19 cellular contexts compared by ENCODE assay signal in the genomic region with DNA sequence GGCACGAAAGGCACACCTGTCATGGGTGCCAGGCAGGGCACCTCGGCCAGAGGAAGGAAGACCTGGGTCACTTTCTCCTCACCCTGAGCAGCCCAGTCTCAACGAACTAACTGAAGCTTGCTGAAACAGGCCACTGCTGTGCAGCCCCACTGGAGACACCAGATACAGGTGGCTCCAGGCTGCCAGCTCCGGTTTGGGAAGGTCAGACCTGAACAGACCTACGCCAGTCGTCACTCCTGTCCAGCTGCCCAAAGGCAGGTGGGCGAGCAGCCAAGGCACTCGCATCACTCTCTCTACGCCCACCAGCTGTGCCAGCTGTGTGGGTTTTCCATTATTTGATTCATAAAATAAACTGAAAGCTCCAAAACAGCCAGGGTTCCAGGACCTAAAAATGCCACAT.
DNase-seq lines count a peak whose midpoint lies in the region; ATAC-seq and TF ChIP-seq lines count a peak whose summit lies in the region.
"Had no signal": no experiment of that assay in that cellular context is flagged by ENCODE, and none has a peak within 500 bp of the region (broad histone marks: within the 10 kb centered on the region; RNA-seq: fewer than 3 reads in every experiment).

No MANE protein-coding gene starts in this region.

- H3K27ac ChIP-seq in RWPE2 (ENCODE audit: poor library complexity, severe bottlenecking) = no peak overlapping the region
- peak overlapping the region; percentile 9 to 33 (median 15) for H3K27ac ChIP-seq in thyroid gland
- H3K27ac ChIP-seq: parathyroid adenoma, upper lobe of right lung had no signal

- ATAC-seq in RWPE2 (ENCODE audit: low read depth) (0 out of 3 replicates have a peak, but pooled peaks have one; percentile 19), GM19467 (IDR thresholded peaks at IDR 0.05; ENCODE audit: unreplicated experiment) (no peak), HG03097 (IDR thresholded peaks at IDR 0.05; ENCODE audit: low FRiP score, unreplicated experiment) (no peak)
- ATAC-seq: K562, Panc1, sciatic nerve, upper lobe of right lung had no signal

- TF ChIP-seq POLR2A in thyroid gland (IDR thresholded peaks at IDR 0.05) = no peak

- H3K4me3 ChIP-seq in RWPE2 (ENCODE audit: severe bottlenecking) = no peak overlapping the region
- no peak overlapping the region for H3K4me3 ChIP-seq in thyroid gland (replicated peaks in 1 of 3)
- H3K4me3 ChIP-seq: K562, upper lobe of right lung had no signal

- H3K4me1 ChIP-seq in RWPE2 (ENCODE audit: insufficient read depth, poor library complexity, severe bottlenecking) (no peaks in the 10 kb centered on the region), thyroid gland (peaks cover 6 to 21% of the 10 kb centered on the region in 2 donors)

- H3K9me3 ChIP-seq in RWPE2 (ENCODE audit: severe bottlenecking) = no peaks in the 10 kb centered on the region
- H3K9me3 ChIP-seq in thyroid gland = no peaks in the 10 kb centered on the region
- H3K9me3 ChIP-seq: upper lobe of right lung had no signal

- peak; percentile 9 for DNase-seq in NCI-H510A (lab: John Stamatoyannopoulos, UW)
- DNase-seq in NCI-H510A treated with DMSO at 0.1 percent for 48 hours (lab: John Stamatoyannopoulos, UW) = no peak
- DNase-seq in NCI-H1105 treated with DMSO at 0.1 percent for 48 hours (lab: John Stamatoyannopoulos, UW) = peak; percentile 82
- no peak for DNase-seq in RWPE2 (ENCODE audit: low spot score)
- peak; percentile 56 to 79 for DNase-seq in thyroid gland
- no peak for DNase-seq in NAMALWA (ENCODE audit: low spot score)
- DNase-seq: activated CD4-positive, alpha-beta T cell treated with anti-CD3 and anti-CD28 coated beads, Interleukin-2, amount 10 ng/mL, durations not matched to agents 24 days and 14 days; effector memory CD4-positive, alpha-beta T cell; H9; hippocampal formation; NCI-H2081 treated with DMSO at 0.1 percent for 48 hours; stimulated activated CD4-positive, alpha-beta T cell treated with anti-CD3 and anti-CD28 coated beads, Interleukin-15, amount 100 ng/mL, for 24 hours; upper lobe of right lung had no signal

- H3K27me3 ChIP-seq in RWPE2 (ENCODE audit: insufficient read depth, poor library complexity, severe bottlenecking) (no peaks in the 10 kb centered on the region), thyroid gland (no peaks in the 10 kb centered on the region)
- H3K27me3 ChIP-seq: upper lobe of right lung had no signal

- 56 to 70% methylated on average over 8 of the region's 9 CpGs for WGBS in thyroid gland, 2 donors

- intact Hi-C loops in thyroid gland (cut with DNase I) = no loop called here

- H3K36me3 ChIP-seq in RWPE2 (ENCODE audit: low read depth) (no peaks in the 10 kb centered on the region), thyroid gland (peaks cover 0 to 8% of the 10 kb centered on the region in 2 donors)

- TF ChIP-seq CTCF in RWPE2 (IDR thresholded peaks at IDR 0.05; ENCODE audit: poor library complexity, severe bottlenecking) (no peak), thyroid gland (IDR thresholded peaks at IDR 0.05) (no peak)

Comparison
In these comparisons a context has a peak if more than half of its experiments do, and no peak if none do; other contexts are left out.
1. DNase-seq: peak in NCI-H510A (single experiment), NCI-H1105 treated with DMSO at 0.1 percent for 48 hours (single experiment) and thyroid gland (2 of 2); none in NCI-H510A treated with DMSO at 0.1 percent for 48 hours (single experiment), RWPE2 (single experiment) and NAMALWA (single experiment).